ENCODE assay signal across 15 cellular contexts in the genomic region with DNA sequence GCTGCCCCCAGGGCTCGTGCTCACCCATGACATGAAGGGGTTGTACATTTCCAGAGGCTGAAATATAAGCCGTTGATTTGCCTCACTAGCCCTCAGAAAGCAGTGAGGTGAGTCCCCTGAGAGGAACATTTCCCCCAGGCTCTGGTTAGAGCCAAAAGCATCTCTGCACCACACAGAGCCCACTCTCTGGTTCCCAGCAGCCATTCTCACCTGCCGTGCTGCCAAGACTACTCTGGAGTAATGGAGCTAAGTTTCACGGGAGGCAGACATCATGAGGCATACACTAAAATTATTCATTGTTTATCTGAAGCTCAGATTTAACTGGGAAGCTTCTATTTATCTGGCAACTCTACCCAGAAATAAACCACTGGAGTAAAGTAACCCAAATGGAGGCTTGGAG. TPM values are rescaled to one million over a fixed set of nuclear protein-coding genes. Genes with fewer than 3 reads are reported as not detected.
DNase-seq lines count a peak whose midpoint lies in the region; TF ChIP-seq lines count a peak whose summit lies in the region.
"Had no signal": no experiment of that assay in that cellular context is flagged by ENCODE, and none has a peak within 500 bp of the region (broad histone marks: within the 10 kb centered on the region; RNA-seq: fewer than 3 reads in every experiment).

No MANE protein-coding gene starts in this region.

- intact Hi-C loops in sigmoid colon (cut with DNase I): no loop called here

- no peak overlapping the region for H3K4me3 ChIP-seq in sigmoid colon
- H3K4me3 ChIP-seq: GM23338 had no signal

- peak overlapping the region; percentile 25 for H3K27ac ChIP-seq in angular gyrus (ENCODE audit: low read depth, low read length)
- H3K27ac ChIP-seq in sigmoid colon: no peak overlapping the region

- H3K36me3 ChIP-seq in sigmoid colon: no peaks in the 10 kb centered on the region

- peaks cover 0 to 24% (median 0%) of the 10 kb centered on the region in 3 donors for H3K27me3 ChIP-seq in sigmoid colon

- DNase-seq in left kidney (ENCODE audit: low read depth, low spot score) (peak; percentile 48), superior temporal gyrus (ENCODE audit: extremely low spot score) (peak; percentile 30), sigmoid colon (no peak), NCI-H774 (lab: John Stamatoyannopoulos, UW) (no peak)
- no peak for DNase-seq in activated naive CD4-positive, alpha-beta T cell treated with anti-CD3 and anti-CD28 coated beads, Interleukin-2, amount 50 U/mL, for 16 hours
- DNase-seq: Calu3; CD4-positive, alpha-beta memory T cell; COR-L47; DMS53; DMS79 treated with DMSO at 0.1 percent for 48 hours; GF-D8; H9 had no signal

- TF ChIP-seq POLR2A in sigmoid colon (IDR thresholded peaks at IDR 0.05): no peak

- no peak for TF ChIP-seq EP300 in sigmoid colon (IDR thresholded peaks at IDR 0.05)

- H3K9me3 ChIP-seq in sigmoid colon: no peaks in the 10 kb centered on the region

- H3K4me1 ChIP-seq in sigmoid colon: no peaks in the 10 kb centered on the region

- 80 to 81% methylated on average over 4 of the region's 4 CpGs for WGBS in sigmoid colon, 2 donors

- no peak for TF ChIP-seq CTCF in sigmoid colon (IDR thresholded peaks at IDR 0.05)

RNA-seq across cellular contexts. Expression of a gene that starts 40.8 kb away (rescaled TPM):
- under 1 TPM in 3 of 4 donors, not detected in 1; under 0.01 to 0.16 (median 0.14) TPM for total RNA-seq in sigmoid colon
- polyA plus RNA-seq in sigmoid colon: under 1 TPM in 1 of 3 donors, not detected in 2; 0.95 TPM
- total RNA-seq: Daoy had no signal

Comparison
In these comparisons a context has a peak if more than half of its experiments do, and no peak if none do; other contexts are left out.
1. DNase-seq: peak in left kidney (single experiment) and superior temporal gyrus (single experiment); none in activated naive CD4-positive, alpha-beta T cell treated with anti-CD3 and anti-CD28 coated beads, Interleukin-2, amount 50 U/mL, for 16 hours (single experiment), sigmoid colon (single experiment) and NCI-H774 (single experiment).